Comparison of ENCODE assay signal across 1 cellular context in genomic region chr5:42994285-42995151, GRCh38.
A peak's percentile ranks its signal among the peaks of the same experiment; 100 is the strongest.
TF ChIP-seq lines count a peak whose summit lies in the region.

No MANE protein-coding gene starts in this region.

TF ChIP-seq in K562, 482 proteins besides CTCF, POLR2A, EP300 and RAD21 (continued from another document and continues in another):
- TF ChIP-seq E4F1 (CRISPR knock-in tag; IDR thresholded peaks at IDR 0.05; ENCODE audit: borderline replicate concordance) (no peak), ZSCAN29 (IDR thresholded peaks at IDR 0.05) (peak; percentile 90), TARDBP (IDR thresholded peaks at IDR 0.05) (peak; percentile 21; the same call in 1 of the 2 replicates), ADNP (tag; IDR thresholded peaks at IDR 0.05) (no peak), ARID2 (IDR thresholded peaks at IDR 0.05) (no peak), KLF1 (tag; IDR thresholded peaks at IDR 0.05) (no peak), NR2F6 (CRISPR knock-in tag; IDR thresholded peaks at IDR 0.05) (no peak), ELF1 (tag; IDR thresholded peaks at IDR 0.05) (peak; percentile 74), ETV1 (tag; conservative IDR thresholded peaks at IDR 0.05; ENCODE audit: low read depth) (peak; percentile 81), ZKSCAN1 (IDR thresholded peaks at IDR 0.05; ENCODE audit: low read depth, low read length) (peak; percentile 40), ZFPM2 (CRISPR knock-in tag; IDR thresholded peaks at IDR 0.05) (no peak), ZBED1 (IDR thresholded peaks at IDR 0.05) (0 out of 2 replicates have a peak, but pooled peaks have one; percentile 39), MEF2D (tag; conservative IDR thresholded peaks at IDR 0.05; ENCODE audit: low read depth) (no peak), POLR2AphosphoS2 (IDR thresholded peaks at IDR 0.05; ENCODE audit: low read length) (no peak), FUS (optimal IDR thresholded peaks at IDR 0.05; ENCODE audit: low read depth, low read length) (no peak), NKRF (IDR thresholded peaks at IDR 0.05; ENCODE audit: borderline replicate concordance) (no peak), KLF16 (IDR thresholded peaks at IDR 0.05) (peak; percentile 42; the same call in 1 of the 2 replicates), ATF6 (CRISPR knock-in tag; IDR thresholded peaks at IDR 0.05) (peak; percentile 95; the same call in 1 of the 2 replicates), NUFIP1 (IDR thresholded peaks at IDR 0.05; ENCODE audit: partially characterized antibody) (peak; percentile 32), USF1 (CRISPR knock-in tag; IDR thresholded peaks at IDR 0.05) (no peak), NCOA4 (IDR thresholded peaks at IDR 0.05; ENCODE audit: partially characterized antibody) (no peak), POLR2B (IDR thresholded peaks at IDR 0.05; ENCODE audit: low read depth, partially characterized antibody) (peak; percentile 51), CREM (IDR thresholded peaks at IDR 0.05; ENCODE audit: low read depth) (peak; percentile 65; the same call in 1 of the 2 replicates), ZNF253 (CRISPR knock-in tag; conservative IDR thresholded peaks at IDR 0.05) (no peak), KDM4B (IDR thresholded peaks at IDR 0.05; ENCODE audit: borderline replicate concordance in 2 of 2, low read depth in 1 of 2) (peak in 1 of 2 experiments; percentile 92; a peak in 1 of 4 replicates), CBX2 (IDR thresholded peaks at IDR 0.05; ENCODE audit: insufficient read depth, low read length, poor library complexity, severe bottlenecking) (no peak), E2F6 (IDR thresholded peaks at IDR 0.05; ENCODE audit: borderline replicate concordance in 1 of 2, extremely low read depth in 1 of 2, insufficient read depth in 1 of 2, insufficient read length in 1 of 2, low read depth in 1 of 2, low read length in 1 of 2, poor library complexity in 1 of 2, severe bottlenecking in 1 of 2) (peak in 1 of 2 experiments; percentile 58), U2AF1 (optimal IDR thresholded peaks at IDR 0.05; ENCODE audit: low read depth, low read length) (no peak), KAT2B (IDR thresholded peaks at IDR 0.05; ENCODE audit: low read depth, low read length) (no peak), E2F1 (CRISPR knock-in tag; IDR thresholded peaks at IDR 0.05) (no peak), ILF3 (IDR thresholded peaks at IDR 0.05; ENCODE audit: borderline replicate concordance) (no peak), RBBP5 (IDR thresholded peaks at IDR 0.05; ENCODE audit: borderline replicate concordance, insufficient read depth, low read length, poor library complexity, severe bottlenecking) (peak; percentile 90), ZNF785 (CRISPR knock-in tag; IDR thresholded peaks at IDR 0.05) (no peak), SRSF9 (IDR thresholded peaks at IDR 0.05; ENCODE audit: borderline replicate concordance, low read depth, low read length) (no peak), ZNF384 (IDR thresholded peaks at IDR 0.05; ENCODE audit: low read depth, low read length) (no peak), MBD2 (IDR thresholded peaks at IDR 0.05; ENCODE audit: borderline replicate concordance, low read depth) (no peak)
- TF ChIP-seq, protein P1, sequence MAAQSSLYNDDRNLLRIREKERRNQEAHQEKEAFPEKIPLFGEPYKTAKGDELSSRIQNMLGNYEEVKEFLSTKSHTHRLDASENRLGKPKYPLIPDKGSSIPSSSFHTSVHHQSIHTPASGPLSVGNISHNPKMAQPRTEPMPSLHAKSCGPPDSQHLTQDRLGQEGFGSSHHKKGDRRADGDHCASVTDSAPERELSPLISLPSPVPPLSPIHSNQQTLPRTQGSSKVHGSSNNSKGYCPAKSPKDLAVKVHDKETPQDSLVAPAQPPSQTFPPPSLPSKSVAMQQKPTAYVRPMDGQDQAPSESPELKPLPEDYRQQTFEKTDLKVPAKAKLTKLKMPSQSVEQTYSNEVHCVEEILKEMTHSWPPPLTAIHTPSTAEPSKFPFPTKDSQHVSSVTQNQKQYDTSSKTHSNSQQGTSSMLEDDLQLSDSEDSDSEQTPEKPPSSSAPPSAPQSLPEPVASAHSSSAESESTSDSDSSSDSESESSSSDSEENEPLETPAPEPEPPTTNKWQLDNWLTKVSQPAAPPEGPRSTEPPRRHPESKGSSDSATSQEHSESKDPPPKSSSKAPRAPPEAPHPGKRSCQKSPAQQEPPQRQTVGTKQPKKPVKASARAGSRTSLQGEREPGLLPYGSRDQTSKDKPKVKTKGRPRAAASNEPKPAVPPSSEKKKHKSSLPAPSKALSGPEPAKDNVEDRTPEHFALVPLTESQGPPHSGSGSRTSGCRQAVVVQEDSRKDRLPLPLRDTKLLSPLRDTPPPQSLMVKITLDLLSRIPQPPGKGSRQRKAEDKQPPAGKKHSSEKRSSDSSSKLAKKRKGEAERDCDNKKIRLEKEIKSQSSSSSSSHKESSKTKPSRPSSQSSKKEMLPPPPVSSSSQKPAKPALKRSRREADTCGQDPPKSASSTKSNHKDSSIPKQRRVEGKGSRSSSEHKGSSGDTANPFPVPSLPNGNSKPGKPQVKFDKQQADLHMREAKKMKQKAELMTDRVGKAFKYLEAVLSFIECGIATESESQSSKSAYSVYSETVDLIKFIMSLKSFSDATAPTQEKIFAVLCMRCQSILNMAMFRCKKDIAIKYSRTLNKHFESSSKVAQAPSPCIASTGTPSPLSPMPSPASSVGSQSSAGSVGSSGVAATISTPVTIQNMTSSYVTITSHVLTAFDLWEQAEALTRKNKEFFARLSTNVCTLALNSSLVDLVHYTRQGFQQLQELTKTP (IDR thresholded peaks at IDR 0.05; ENCODE audit: low read depth in 1 of 2, partially characterized antibody in 2 of 2): peak in 1 of 2 experiments; percentile 26
- TF ChIP-seq, protein P2, sequence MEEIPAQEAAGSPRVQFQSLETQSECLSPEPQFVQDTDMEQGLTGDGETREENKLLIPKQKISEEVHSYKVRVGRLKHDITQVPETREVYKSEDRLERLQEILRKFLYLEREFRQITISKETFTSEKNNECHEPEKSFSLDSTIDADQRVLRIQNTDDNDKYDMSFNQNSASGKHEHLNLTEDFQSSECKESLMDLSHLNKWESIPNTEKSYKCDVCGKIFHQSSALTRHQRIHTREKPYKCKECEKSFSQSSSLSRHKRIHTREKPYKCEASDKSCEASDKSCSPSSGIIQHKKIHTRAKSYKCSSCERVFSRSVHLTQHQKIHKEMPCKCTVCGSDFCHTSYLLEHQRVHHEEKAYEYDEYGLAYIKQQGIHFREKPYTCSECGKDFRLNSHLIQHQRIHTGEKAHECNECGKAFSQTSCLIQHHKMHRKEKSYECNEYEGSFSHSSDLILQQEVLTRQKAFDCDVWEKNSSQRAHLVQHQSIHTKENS (CRISPR knock-in tag; IDR thresholded peaks at IDR 0.05): no peak
- TF ChIP-seq, protein P3, sequence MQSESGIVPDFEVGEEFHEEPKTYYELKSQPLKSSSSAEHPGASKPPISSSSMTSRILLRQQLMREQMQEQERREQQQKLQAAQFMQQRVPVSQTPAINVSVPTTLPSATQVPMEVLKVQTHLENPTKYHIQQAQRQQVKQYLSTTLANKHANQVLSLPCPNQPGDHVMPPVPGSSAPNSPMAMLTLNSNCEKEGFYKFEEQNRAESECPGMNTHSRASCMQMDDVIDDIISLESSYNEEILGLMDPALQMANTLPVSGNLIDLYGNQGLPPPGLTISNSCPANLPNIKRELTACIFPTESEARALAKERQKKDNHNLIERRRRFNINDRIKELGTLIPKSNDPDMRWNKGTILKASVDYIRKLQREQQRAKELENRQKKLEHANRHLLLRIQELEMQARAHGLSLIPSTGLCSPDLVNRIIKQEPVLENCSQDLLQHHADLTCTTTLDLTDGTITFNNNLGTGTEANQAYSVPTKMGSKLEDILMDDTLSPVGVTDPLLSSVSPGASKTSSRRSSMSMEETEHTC (IDR thresholded peaks at IDR 0.05): no peak
- TF ChIP-seq, protein P4, sequence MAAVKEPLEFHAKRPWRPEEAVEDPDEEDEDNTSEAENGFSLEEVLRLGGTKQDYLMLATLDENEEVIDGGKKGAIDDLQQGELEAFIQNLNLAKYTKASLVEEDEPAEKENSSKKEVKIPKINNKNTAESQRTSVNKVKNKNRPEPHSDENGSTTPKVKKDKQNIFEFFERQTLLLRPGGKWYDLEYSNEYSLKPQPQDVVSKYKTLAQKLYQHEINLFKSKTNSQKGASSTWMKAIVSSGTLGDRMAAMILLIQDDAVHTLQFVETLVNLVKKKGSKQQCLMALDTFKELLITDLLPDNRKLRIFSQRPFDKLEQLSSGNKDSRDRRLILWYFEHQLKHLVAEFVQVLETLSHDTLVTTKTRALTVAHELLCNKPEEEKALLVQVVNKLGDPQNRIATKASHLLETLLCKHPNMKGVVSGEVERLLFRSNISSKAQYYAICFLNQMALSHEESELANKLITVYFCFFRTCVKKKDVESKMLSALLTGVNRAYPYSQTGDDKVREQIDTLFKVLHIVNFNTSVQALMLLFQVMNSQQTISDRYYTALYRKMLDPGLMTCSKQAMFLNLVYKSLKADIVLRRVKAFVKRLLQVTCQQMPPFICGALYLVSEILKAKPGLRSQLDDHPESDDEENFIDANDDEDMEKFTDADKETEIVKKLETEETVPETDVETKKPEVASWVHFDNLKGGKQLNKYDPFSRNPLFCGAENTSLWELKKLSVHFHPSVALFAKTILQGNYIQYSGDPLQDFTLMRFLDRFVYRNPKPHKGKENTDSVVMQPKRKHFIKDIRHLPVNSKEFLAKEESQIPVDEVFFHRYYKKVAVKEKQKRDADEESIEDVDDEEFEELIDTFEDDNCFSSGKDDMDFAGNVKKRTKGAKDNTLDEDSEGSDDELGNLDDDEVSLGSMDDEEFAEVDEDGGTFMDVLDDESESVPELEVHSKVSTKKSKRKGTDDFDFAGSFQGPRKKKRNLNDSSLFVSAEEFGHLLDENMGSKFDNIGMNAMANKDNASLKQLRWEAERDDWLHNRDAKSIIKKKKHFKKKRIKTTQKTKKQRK (IDR thresholded peaks at IDR 0.05; ENCODE audit: borderline replicate concordance, low read depth, low read length): no peak
